8 cellular contexts compared by ENCODE assay signal in genomic region chr14:33951183-33951840, GRCh38. TPM values are rescaled to one million over a fixed set of nuclear protein-coding genes. Genes with fewer than 3 reads are reported as not detected.
DNase-seq lines count a peak whose midpoint lies in the region; ATAC-seq and TF ChIP-seq lines count a peak whose summit lies in the region.

No MANE protein-coding gene starts in this region.

- H3K27ac Mint-ChIP-seq in Caco-2 (ENCODE audit: unreplicated experiment): peak overlapping the region; percentile 70
- peak overlapping the region; percentile 71 for H3K27ac Mint-ChIP-seq in dendritic cell treated with granulocyte-macrophage colony-stimulating factor and Interleukin-4, amounts not matched to agents 40 ng/mL and 50 ng/mL, for 4 days
- no peak overlapping the region for H3K27ac Mint-ChIP-seq in neural crest cell (ENCODE audit: unreplicated experiment)

- POLR2A ChIA-PET in Caco-2 (lab: Charles Lee): interaction anchor here (1.2 to 1.4 kb wide), 2 partner anchors 147 to 180 kb away, joined by 3 to 4 read pairs; no protein-coding TSS in a partner anchor

- DNase-seq in Caco-2: no peak
- DNase-seq in MV-4-11 (lab: John Stamatoyannopoulos, UW): peak; percentile 7
- DNase-seq in neural crest cell (ENCODE audit: low read depth, low spot score): no peak
- no peak for DNase-seq in Kasumi-1 (lab: John Stamatoyannopoulos, UW)
- no peak for DNase-seq in NCI-H1092 (lab: John Stamatoyannopoulos, UW)
- no peak for DNase-seq in hypothalamus (lab: John Stamatoyannopoulos, UW)

- H3K4me3 ChIP-seq in Caco-2 (ENCODE audit: low read depth, low read length): peak overlapping the region; percentile 57

- no peaks in the 10 kb centered on the region for H3K27me3 Mint-ChIP-seq in Caco-2 (ENCODE audit: insufficient read depth, unreplicated experiment)
- peaks cover 76% of the 10 kb centered on the region for H3K27me3 Mint-ChIP-seq in dendritic cell treated with granulocyte-macrophage colony-stimulating factor and Interleukin-4, amounts not matched to agents 40 ng/mL and 50 ng/mL, for 4 days
- peaks cover 63% of the 10 kb centered on the region for H3K27me3 Mint-ChIP-seq in neural crest cell (ENCODE audit: low read depth)

- no peaks in the 10 kb centered on the region for H3K27me3 ChIP-seq in Caco-2 (replicated peaks; ENCODE audit: control insufficient read depth, insufficient read depth, low read length)

- H3K9me3 ChIP-seq in Caco-2: no peaks in the 10 kb centered on the region

- H3K4me1 Mint-ChIP-seq in Caco-2 (ENCODE audit: low read depth, unreplicated experiment): peaks cover 10% of the 10 kb centered on the region
- H3K4me1 Mint-ChIP-seq in dendritic cell treated with granulocyte-macrophage colony-stimulating factor and Interleukin-4, amounts not matched to agents 40 ng/mL and 50 ng/mL, for 4 days (ENCODE audit: low read depth): peaks cover 33% of the 10 kb centered on the region
- peaks cover 7% of the 10 kb centered on the region for H3K4me1 Mint-ChIP-seq in neural crest cell

- ATAC-seq in GM18511 (IDR thresholded peaks at IDR 0.05; ENCODE audit: unreplicated experiment): no peak

- CTCF ChIA-PET in Caco-2 (lab: Charles Lee): interaction anchor here (0.6 kb wide), 1 partner anchor 50 kb away, joined by 3 read pairs; no protein-coding TSS in a partner anchor

- H3K36me3 Mint-ChIP-seq in Caco-2 (ENCODE audit: insufficient read depth, unreplicated experiment) (peaks cover 6% of the 10 kb centered on the region), neural crest cell (ENCODE audit: low read depth) (no peaks in the 10 kb centered on the region)
- peaks cover 12% of the 10 kb centered on the region for H3K36me3 Mint-ChIP-seq in dendritic cell treated with granulocyte-macrophage colony-stimulating factor and Interleukin-4, amounts not matched to agents 40 ng/mL and 50 ng/mL, for 4 days (ENCODE audit: low read depth)

- intact Hi-C loops in Caco-2 (cut with micrococcal nuclease; ENCODE audit: unreplicated experiment): loop anchor here (2.0 to 5.0 kb wide), 3 partner anchors 104 to 277 kb away; no protein-coding TSS in a partner anchor
- intact Hi-C loops in dendritic cell treated with granulocyte-macrophage colony-stimulating factor and Interleukin-4, amounts not matched to agents 40 ng/mL and 50 ng/mL, for 4 days (cut with micrococcal nuclease): loop anchor here (2.0 to 5.0 kb wide), 2 partner anchors 61 to 126 kb away; no protein-coding TSS in a partner anchor

- no peaks in the 10 kb centered on the region for H3K9me3 Mint-ChIP-seq in Caco-2 (ENCODE audit: unreplicated experiment)
- no peaks in the 10 kb centered on the region for H3K9me3 Mint-ChIP-seq in dendritic cell treated with granulocyte-macrophage colony-stimulating factor and Interleukin-4, amounts not matched to agents 40 ng/mL and 50 ng/mL, for 4 days
- H3K9me3 Mint-ChIP-seq in neural crest cell: no peaks in the 10 kb centered on the region

- no peaks in the 10 kb centered on the region for H3K36me3 ChIP-seq in Caco-2 (ENCODE audit: control insufficient read depth, insufficient read depth, low read length)

- BruUV-seq in Caco-2 (replicated peaks; lab: Mats Ljungman, UMichigan): TSS peak; percentile 95

- peaks cover 9% of the 10 kb centered on the region for H3K4me1 ChIP-seq in Caco-2

- peak overlapping the region; percentile 92 for H3K4me3 Mint-ChIP-seq in Caco-2 (ENCODE audit: unreplicated experiment)
- H3K4me3 Mint-ChIP-seq in dendritic cell treated with granulocyte-macrophage colony-stimulating factor and Interleukin-4, amounts not matched to agents 40 ng/mL and 50 ng/mL, for 4 days: peak overlapping the region; percentile 83
- H3K4me3 Mint-ChIP-seq in neural crest cell: peak overlapping the region; percentile 91

- TF ChIP-seq CTCF in Caco-2 (IDR thresholded peaks at IDR 0.05; ENCODE audit: insufficient read depth in 1 of 2, low read depth in 1 of 2, low read length in 1 of 2, severe bottlenecking in 1 of 2, unreplicated experiment in 1 of 2) (no peak), neural crest cell (conservative IDR thresholded peaks at IDR 0.05) (no peak)

RNA-seq across cellular contexts. Expression of gene EGLN3, which starts 0.4 kb away (rescaled TPM):
- total RNA-seq in Caco-2 (2022): 9.5 and 12.0 TPM in 2 replicates
- 0.89 and 0.96 TPM in 2 replicates for total RNA-seq in neural crest cell
